1 cellular context compared by ENCODE assay signal in the genomic region with DNA sequence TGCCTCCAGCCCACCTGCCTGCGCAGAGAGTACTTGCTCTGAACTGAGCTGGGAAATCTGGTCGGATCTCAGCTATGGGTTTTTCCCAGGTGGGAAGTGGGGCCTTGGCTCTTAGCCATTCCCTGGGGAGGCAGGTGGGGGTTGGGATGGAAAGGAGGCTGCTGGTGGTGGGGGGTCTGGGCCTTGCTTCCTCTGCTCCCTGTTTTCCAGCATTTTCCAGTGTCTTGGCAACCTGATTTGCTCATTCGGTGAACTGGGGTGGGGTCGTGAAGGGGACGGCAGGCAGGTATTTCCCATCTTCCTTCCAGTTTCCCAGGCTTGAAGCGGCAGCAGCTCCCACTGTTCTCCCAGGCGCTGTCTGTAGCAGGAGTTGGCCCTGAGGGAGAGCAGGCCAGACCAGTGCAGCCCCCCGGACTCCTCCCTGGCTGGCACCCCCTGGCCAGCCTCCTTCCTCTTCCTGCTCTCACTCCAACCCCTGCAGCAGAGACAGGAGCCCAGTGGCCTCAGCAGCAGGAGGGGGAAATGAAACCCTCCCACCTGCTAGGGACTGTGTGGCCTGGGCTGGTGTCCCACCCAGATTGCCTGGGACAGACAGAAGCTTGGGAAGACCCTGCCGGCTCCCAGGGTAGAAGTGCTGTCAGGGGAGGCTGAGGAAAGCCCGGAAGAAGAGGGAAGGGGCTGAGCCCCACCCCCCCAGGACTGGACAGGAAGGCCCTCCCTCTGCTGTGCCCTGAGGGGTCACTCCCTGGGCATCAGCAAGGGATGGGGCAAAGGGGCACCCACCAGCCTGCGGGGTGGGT.
A peak's percentile ranks its signal among the peaks of the same experiment; 100 is the strongest.
TF ChIP-seq lines count a peak whose summit lies in the region.

No MANE protein-coding gene starts in this region.

TF ChIP-seq in GM12878, 131 proteins besides CTCF, POLR2A, EP300 and RAD21 (continued from another document):
- TF ChIP-seq, protein P1, sequence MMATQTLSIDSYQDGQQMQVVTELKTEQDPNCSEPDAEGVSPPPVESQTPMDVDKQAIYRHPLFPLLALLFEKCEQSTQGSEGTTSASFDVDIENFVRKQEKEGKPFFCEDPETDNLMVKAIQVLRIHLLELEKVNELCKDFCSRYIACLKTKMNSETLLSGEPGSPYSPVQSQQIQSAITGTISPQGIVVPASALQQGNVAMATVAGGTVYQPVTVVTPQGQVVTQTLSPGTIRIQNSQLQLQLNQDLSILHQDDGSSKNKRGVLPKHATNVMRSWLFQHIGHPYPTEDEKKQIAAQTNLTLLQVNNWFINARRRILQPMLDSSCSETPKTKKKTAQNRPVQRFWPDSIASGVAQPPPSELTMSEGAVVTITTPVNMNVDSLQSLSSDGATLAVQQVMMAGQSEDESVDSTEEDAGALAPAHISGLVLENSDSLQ (IDR thresholded peaks at IDR 0.05) = no peak
- TF ChIP-seq FOXK2 (IDR thresholded peaks at IDR 0.05) = no peak
- TF ChIP-seq ZNF384 (IDR thresholded peaks at IDR 0.05; ENCODE audit: borderline replicate concordance, low read depth, low read length) = no peak
- peak; percentile 73 for TF ChIP-seq MEF2B (IDR thresholded peaks at IDR 0.05; ENCODE audit: partially characterized antibody, poor library complexity, severe bottlenecking)
- no peak for TF ChIP-seq ZBED1 (IDR thresholded peaks at IDR 0.05; ENCODE audit: borderline replicate concordance)
- no peak for TF ChIP-seq ELK1 (IDR thresholded peaks at IDR 0.05; ENCODE audit: low read depth, low read length)
- no peak for TF ChIP-seq PBX3 (IDR thresholded peaks at IDR 0.05; ENCODE audit: insufficient replicate concordance, low read depth, low read length)
- TF ChIP-seq SP1 (IDR thresholded peaks at IDR 0.05; ENCODE audit: low read depth, low read length) = no peak
- peak; percentile 84 for TF ChIP-seq DPF2 (IDR thresholded peaks at IDR 0.05)
- no peak for TF ChIP-seq SREBF2 (IDR thresholded peaks at IDR 0.05; ENCODE audit: low read length)
- TF ChIP-seq, protein P2, sequence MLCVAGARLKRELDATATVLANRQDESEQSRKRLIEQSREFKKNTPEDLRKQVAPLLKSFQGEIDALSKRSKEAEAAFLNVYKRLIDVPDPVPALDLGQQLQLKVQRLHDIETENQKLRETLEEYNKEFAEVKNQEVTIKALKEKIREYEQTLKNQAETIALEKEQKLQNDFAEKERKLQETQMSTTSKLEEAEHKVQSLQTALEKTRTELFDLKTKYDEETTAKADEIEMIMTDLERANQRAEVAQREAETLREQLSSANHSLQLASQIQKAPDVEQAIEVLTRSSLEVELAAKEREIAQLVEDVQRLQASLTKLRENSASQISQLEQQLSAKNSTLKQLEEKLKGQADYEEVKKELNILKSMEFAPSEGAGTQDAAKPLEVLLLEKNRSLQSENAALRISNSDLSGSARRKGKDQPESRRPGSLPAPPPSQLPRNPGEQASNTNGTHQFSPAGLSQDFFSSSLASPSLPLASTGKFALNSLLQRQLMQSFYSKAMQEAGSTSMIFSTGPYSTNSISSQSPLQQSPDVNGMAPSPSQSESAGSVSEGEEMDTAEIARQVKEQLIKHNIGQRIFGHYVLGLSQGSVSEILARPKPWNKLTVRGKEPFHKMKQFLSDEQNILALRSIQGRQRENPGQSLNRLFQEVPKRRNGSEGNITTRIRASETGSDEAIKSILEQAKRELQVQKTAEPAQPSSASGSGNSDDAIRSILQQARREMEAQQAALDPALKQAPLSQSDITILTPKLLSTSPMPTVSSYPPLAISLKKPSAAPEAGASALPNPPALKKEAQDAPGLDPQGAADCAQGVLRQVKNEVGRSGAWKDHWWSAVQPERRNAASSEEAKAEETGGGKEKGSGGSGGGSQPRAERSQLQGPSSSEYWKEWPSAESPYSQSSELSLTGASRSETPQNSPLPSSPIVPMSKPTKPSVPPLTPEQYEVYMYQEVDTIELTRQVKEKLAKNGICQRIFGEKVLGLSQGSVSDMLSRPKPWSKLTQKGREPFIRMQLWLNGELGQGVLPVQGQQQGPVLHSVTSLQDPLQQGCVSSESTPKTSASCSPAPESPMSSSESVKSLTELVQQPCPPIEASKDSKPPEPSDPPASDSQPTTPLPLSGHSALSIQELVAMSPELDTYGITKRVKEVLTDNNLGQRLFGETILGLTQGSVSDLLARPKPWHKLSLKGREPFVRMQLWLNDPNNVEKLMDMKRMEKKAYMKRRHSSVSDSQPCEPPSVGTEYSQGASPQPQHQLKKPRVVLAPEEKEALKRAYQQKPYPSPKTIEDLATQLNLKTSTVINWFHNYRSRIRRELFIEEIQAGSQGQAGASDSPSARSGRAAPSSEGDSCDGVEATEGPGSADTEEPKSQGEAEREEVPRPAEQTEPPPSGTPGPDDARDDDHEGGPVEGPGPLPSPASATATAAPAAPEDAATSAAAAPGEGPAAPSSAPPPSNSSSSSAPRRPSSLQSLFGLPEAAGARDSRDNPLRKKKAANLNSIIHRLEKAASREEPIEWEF (IDR thresholded peaks at IDR 0.05; ENCODE audit: insufficient replicate concordance, low read depth, low read length) = no peak
- peak; percentile 17; the same call in 1 of the 2 replicates for TF ChIP-seq NR2F1 (conservative IDR thresholded peaks at IDR 0.05)
- TF ChIP-seq, protein P3, sequence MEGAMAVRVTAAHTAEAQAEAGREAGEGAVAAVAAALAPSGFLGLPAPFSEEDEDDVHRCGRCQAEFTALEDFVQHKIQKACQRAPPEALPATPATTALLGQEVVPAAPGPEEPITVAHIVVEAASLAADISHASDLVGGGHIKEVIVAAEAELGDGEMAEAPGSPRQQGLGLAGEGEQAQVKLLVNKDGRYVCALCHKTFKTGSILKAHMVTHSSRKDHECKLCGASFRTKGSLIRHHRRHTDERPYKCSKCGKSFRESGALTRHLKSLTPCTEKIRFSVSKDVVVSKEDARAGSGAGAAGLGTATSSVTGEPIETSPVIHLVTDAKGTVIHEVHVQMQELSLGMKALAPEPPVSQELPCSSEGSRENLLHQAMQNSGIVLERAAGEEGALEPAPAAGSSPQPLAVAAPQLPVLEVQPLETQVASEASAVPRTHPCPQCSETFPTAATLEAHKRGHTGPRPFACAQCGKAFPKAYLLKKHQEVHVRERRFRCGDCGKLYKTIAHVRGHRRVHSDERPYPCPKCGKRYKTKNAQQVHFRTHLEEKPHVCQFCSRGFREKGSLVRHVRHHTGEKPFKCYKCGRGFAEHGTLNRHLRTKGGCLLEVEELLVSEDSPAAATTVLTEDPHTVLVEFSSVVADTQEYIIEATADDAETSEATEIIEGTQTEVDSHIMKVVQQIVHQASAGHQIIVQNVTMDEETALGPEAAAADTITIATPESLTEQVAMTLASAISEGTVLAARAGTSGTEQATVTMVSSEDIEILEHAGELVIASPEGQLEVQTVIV (IDR thresholded peaks at IDR 0.05; ENCODE audit: borderline replicate concordance, partially characterized antibody) = no peak
- no peak; the same call in 1 of the 2 replicates for TF ChIP-seq GATAD2B (conservative IDR thresholded peaks at IDR 0.05; ENCODE audit: low read depth)
- TF ChIP-seq NFIC (IDR thresholded peaks at IDR 0.05; ENCODE audit: low read depth, low read length) = no peak
- peak; percentile 88 for TF ChIP-seq SPI1 (IDR thresholded peaks at IDR 0.05; ENCODE audit: borderline replicate concordance, insufficient read depth, low read depth, low read length)
- no peak for TF ChIP-seq RB1 (IDR thresholded peaks at IDR 0.05; ENCODE audit: borderline replicate concordance)
- TF ChIP-seq RFX5 (IDR thresholded peaks at IDR 0.05; ENCODE audit: low read depth, low read length) = no peak
- no peak for TF ChIP-seq POU2F2 (IDR thresholded peaks at IDR 0.05; ENCODE audit: borderline replicate concordance, low read depth, low read length)
- TF ChIP-seq GABPA (IDR thresholded peaks at IDR 0.05; ENCODE audit: low read depth) = no peak
